Comparison of ENCODE assay signal across 17 cellular contexts in genomic region chr17:6177941-6178694, GRCh38.
DNase-seq lines count a peak whose midpoint lies in the region; ATAC-seq, FAIRE-seq and TF ChIP-seq lines count a peak whose summit lies in the region.
"Had no signal": no experiment of that assay in that cellular context is flagged by ENCODE, and none has a peak within 500 bp of the region (broad histone marks: within the 10 kb centered on the region; RNA-seq: fewer than 3 reads in every experiment).

No MANE protein-coding gene starts in this region.

- TF ChIP-seq RAD21 in HepG2 (CRISPR knock-in tag; IDR thresholded peaks at IDR 0.05) = no peak

- FAIRE-seq in HepG2 (lab: Jason Lieb, UNC) = no peak

- H3K4me1 ChIP-seq in right lobe of liver (no peaks in the 10 kb centered on the region), HepG2 (ENCODE audit: insufficient read depth, low read length) (no peaks in the 10 kb centered on the region)

- H3K36me3 ChIP-seq in right lobe of liver = no peaks in the 10 kb centered on the region
- no peaks in the 10 kb centered on the region for H3K36me3 ChIP-seq in HepG2 (replicated peaks in 1 of 2; ENCODE audit: control insufficient read depth in 1 of 2, insufficient read depth in 2 of 2, low read length in 2 of 2)

- WGBS in right lobe of liver (ENCODE audit: insufficient coverage, low coverage, low lambda C conversion rate, missing lambda C conversion rate) = 61% methylated on average over 3 of the region's 5 CpGs
- 3% methylated on average over 4 of the region's 5 CpGs for WGBS in HepG2 (ENCODE audit: low lambda C conversion rate)

- TF ChIP-seq EP300 in HepG2 (IDR thresholded peaks at IDR 0.05; ENCODE audit: low read depth in 2 of 2, low read length in 2 of 2) (no peak), HepG2 (CRISPR knock-in tag; IDR thresholded peaks at IDR 0.05; ENCODE audit: borderline replicate concordance) (no peak)

- no peaks in the 10 kb centered on the region for H4K20me1 ChIP-seq in HepG2 (ENCODE audit: insufficient read depth, low read length)

- peak overlapping the region in 1 of 3 donors; percentile 43 for H3K27ac ChIP-seq in right lobe of liver
- H3K27ac ChIP-seq in HepG2 (ENCODE audit: extremely low read length, insufficient read depth, low read length) = no peak overlapping the region

- no peaks in the 10 kb centered on the region for H3K9me3 ChIP-seq in right lobe of liver
- H3K9me3 ChIP-seq in HepG2 (ENCODE audit: low read length) = no peaks in the 10 kb centered on the region

- intact Hi-C loops in right lobe of liver (cut with DNase I) = no loop called here
- intact Hi-C loops in HepG2 (cut with micrococcal nuclease; ENCODE audit: unreplicated experiment) = no loop called here
- intact Hi-C loops in posterior vena cava (cut with DNase I) = no loop called here
- intact Hi-C loops in posterior cingulate gyrus (cut with DNase I) = no loop called here

- TF ChIP-seq POLR2A in right lobe of liver (IDR thresholded peaks at IDR 0.05) = no peak
- TF ChIP-seq POLR2A in HepG2 (IDR thresholded peaks at IDR 0.05; ENCODE audit: insufficient read depth in 1 of 2, low read depth in 2 of 2, low read length in 2 of 2) = no peak

- BruUV-seq in HepG2 (replicated peaks; lab: Mats Ljungman, UMichigan) = no TSS peak

- no peak overlapping the region for H3K9ac ChIP-seq in HepG2 (ENCODE audit: insufficient read depth, low read depth, low read length)

- H3K27me3 ChIP-seq in right lobe of liver = no peaks in the 10 kb centered on the region
- H3K27me3 ChIP-seq in HepG2 (ENCODE audit: control insufficient read depth in 1 of 2, insufficient read depth in 2 of 2, low read length in 2 of 2) = peaks cover 0 to 30% of the 10 kb centered on the region in 2 experiments

- CTCF ChIA-PET in HepG2 (lab: Yijun Ruan, JAX; ENCODE audit: low intra/inter-chr PET ratio, low total read pairs) = no interaction called here

- in situ Hi-C loops in HepG2 (cut with HindIII; ENCODE audit: extremely low pct_ligation_motif_present, low pct_unique_long_range_greater_than_20kb) = no loop called here

- POLR2A ChIA-PET in HepG2 (lab: Yijun Ruan, JAX) = no interaction called here

- H3K4me3 ChIP-seq in right lobe of liver (no peak overlapping the region), HepG2 (replicated peaks in 1 of 3; ENCODE audit: insufficient read depth in 1 of 3, low read depth in 2 of 3, low read length in 3 of 3) (no peak overlapping the region)

- no peak for DNase-seq in right lobe of liver
- DNase-seq in HepG2 (ENCODE audit: low spot score) = no peak
- DNase-seq in dermis blood vessel endothelial cell = peak; percentile 10
- DNase-seq in islet precursor cell = peak; percentile 45
- no peak for DNase-seq in posterior vena cava (ENCODE audit: low spot score)
- no peak for DNase-seq in posterior cingulate gyrus
- DNase-seq in GM03348 (ENCODE audit: low spot score) = no peak
- DNase-seq: 8988T; Calu3; CD4-positive, alpha-beta memory T cell; DMS53; KG1; NCI-H1092 treated with DMSO at 0.1 percent for 48 hours; NCI-H1694 treated with DMSO at 0.1 percent for 48 hours; NCI-H345; NCI-H526 had no signal

- no peaks in the 10 kb centered on the region for H3K79me2 ChIP-seq in HepG2 (ENCODE audit: insufficient read depth, low read length)

- H2AFZ ChIP-seq in HepG2 (ENCODE audit: low read length) = no peak overlapping the region

- TF ChIP-seq CTCF in right lobe of liver (IDR thresholded peaks at IDR 0.05) (no peak), HepG2 (CRISPR knock-in tag; IDR thresholded peaks at IDR 0.05) (no peak)

- ATAC-seq in right lobe of liver = peak in 3 of 4 donors; percentile 12 to 34 (median 25)
- no peak for ATAC-seq in HepG2
- ATAC-seq in GM21723 (IDR thresholded peaks at IDR 0.05; ENCODE audit: unreplicated experiment) = no peak

- no peak overlapping the region for H3K4me2 ChIP-seq in HepG2 (ENCODE audit: low read depth, low read length)

TF ChIP-seq in HepG2, 621 proteins besides CTCF, POLR2A, EP300 and RAD21:
- TF ChIP-seq ZNF773 (CRISPR knock-in tag; IDR thresholded peaks at IDR 0.05; ENCODE audit: borderline replicate concordance) (no peak), ZNF329 (CRISPR knock-in tag; IDR thresholded peaks at IDR 0.05; ENCODE audit: low read depth) (no peak), ZNF484 (CRISPR knock-in tag; IDR thresholded peaks at IDR 0.05; ENCODE audit: borderline replicate concordance, low read depth) (no peak), NFE2L1 (CRISPR knock-in tag; IDR thresholded peaks at IDR 0.05; ENCODE audit: borderline replicate concordance) (no peak)
- TF ChIP-seq, protein P1, sequence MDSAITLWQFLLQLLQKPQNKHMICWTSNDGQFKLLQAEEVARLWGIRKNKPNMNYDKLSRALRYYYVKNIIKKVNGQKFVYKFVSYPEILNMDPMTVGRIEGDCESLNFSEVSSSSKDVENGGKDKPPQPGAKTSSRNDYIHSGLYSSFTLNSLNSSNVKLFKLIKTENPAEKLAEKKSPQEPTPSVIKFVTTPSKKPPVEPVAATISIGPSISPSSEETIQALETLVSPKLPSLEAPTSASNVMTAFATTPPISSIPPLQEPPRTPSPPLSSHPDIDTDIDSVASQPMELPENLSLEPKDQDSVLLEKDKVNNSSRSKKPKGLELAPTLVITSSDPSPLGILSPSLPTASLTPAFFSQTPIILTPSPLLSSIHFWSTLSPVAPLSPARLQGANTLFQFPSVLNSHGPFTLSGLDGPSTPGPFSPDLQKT (CRISPR knock-in tag; IDR thresholded peaks at IDR 0.05; ENCODE audit: borderline replicate concordance) = no peak
TF ChIP-seq in HepG2: peak in this region for 0.

Comparison
In these comparisons a context has a peak if more than half of its experiments do, and no peak if none do; other contexts are left out.
1. ATAC-seq: peak in right lobe of liver (3 of 4); none in HepG2 (single experiment) and GM21723 (single experiment).
2. DNase-seq: peak in dermis blood vessel endothelial cell (single experiment) and islet precursor cell (single experiment); none in right lobe of liver (0 of 3), HepG2 (single experiment), posterior vena cava (single experiment), posterior cingulate gyrus (0 of 10) and GM03348 (single experiment).